ENCODE assay signal across 31 cellular contexts in the genomic region with DNA sequence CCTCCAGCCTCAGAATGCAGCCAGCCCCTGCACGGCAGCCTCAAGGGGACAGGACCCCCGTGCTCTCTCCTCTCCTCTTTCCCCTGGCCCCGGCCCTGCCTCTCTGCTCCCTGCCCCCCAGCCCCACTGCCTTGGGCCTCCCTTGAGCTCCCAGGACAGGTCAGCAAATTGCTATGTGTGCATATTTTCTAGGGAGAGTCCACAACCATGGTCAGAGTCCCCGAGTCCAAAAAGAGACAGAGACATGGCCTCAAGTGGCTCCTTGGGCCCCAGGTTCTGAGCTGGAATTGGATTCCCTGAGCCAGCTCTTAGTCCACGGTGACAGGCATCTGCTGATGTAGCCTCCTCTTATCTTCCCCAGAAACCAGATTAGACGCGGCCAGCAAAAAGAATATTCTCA. TPM values are rescaled to one million over a fixed set of nuclear protein-coding genes. Genes with fewer than 3 reads are reported as not detected.
"Had no signal": no experiment of that assay in that cellular context is flagged by ENCODE, and none has a peak within 500 bp of the region (broad histone marks: within the 10 kb centered on the region; RNA-seq: fewer than 3 reads in every experiment).

No MANE protein-coding gene starts in this region.

- H3K9ac ChIP-seq: SK-N-SH had no signal

- H3K27me3 Mint-ChIP-seq: activated CD4-positive, alpha-beta T cell treated with anti-CD3 and anti-CD28 coated beads, Interleukin-2, amount 10 ng/mL, durations not matched to agents 7 days and 5 days; activated naive CD8-positive, alpha-beta T cell treated with anti-CD3 and anti-CD28 coated beads, Interleukin-2, amount 10 ng/mL, durations not matched to agents 7 days and 5 days had no signal

- DNase-seq: activated CD4-positive, alpha-beta memory T cell treated with anti-CD3 and anti-CD28 coated beads for 36 hours; activated CD4-positive, alpha-beta T cell treated with anti-CD3 and anti-CD28 coated beads, Interleukin-2, amount 10 ng/mL, durations not matched to agents 7 days and 5 days; activated CD4-positive, CD25-positive, alpha-beta regulatory T cell; activated CD8-positive, alpha-beta memory T cell treated with anti-CD3 and anti-CD28 coated beads for 24 hours; activated naive CD4-positive, alpha-beta T cell treated with anti-CD3 and anti-CD28 coated beads, Interleukin-2, amount 50 U/mL, for 16 hours; activated naive CD8-positive, alpha-beta T cell treated with anti-CD3 and anti-CD28 coated beads, Interleukin-2, amount 10 ng/mL, durations not matched to agents 7 days and 5 days; activated T-cell treated with anti-CD3 and anti-CD28 coated beads, Interleukin-2, amount 50 U/mL, for 4 hours; aorta; central memory CD4-positive, alpha-beta T cell; NCI-H1048; NCI-H146; NCI-H187 treated with DMSO at 0.1 percent for 48 hours; NCI-H2171; NCI-H2227 treated with DMSO at 0.1 percent for 48 hours; NCI-H446 treated with DMSO at 0.1 percent for 48 hours; NCI-H524 treated with DMSO at 0.1 percent for 48 hours; NCI-H748 treated with DMSO at 0.1 percent for 48 hours; OCI-M1; Right ventricle myocardium superior; RPMI8226; SJCRH30; SK-N-SH; T-helper 1 cell had no signal

- H3K9me3 Mint-ChIP-seq: activated CD4-positive, alpha-beta memory T cell treated with anti-CD3 and anti-CD28 coated beads for 36 hours; activated CD4-positive, alpha-beta T cell treated with anti-CD3 and anti-CD28 coated beads, Interleukin-2, amount 10 ng/mL, durations not matched to agents 7 days and 5 days; activated naive CD8-positive, alpha-beta T cell treated with anti-CD3 and anti-CD28 coated beads, Interleukin-2, amount 10 ng/mL, durations not matched to agents 7 days and 5 days; activated T-cell treated with anti-CD3 and anti-CD28 coated beads, Interleukin-2, amount 50 U/mL, for 4 hours had no signal

- H3K36me3 Mint-ChIP-seq: activated CD4-positive, alpha-beta memory T cell treated with anti-CD3 and anti-CD28 coated beads for 36 hours; activated naive CD8-positive, alpha-beta T cell treated with anti-CD3 and anti-CD28 coated beads, Interleukin-2, amount 10 ng/mL, durations not matched to agents 7 days and 5 days had no signal

- H3K4me3 ChIP-seq: adrenal gland, breast epithelium, SJCRH30 had no signal

- H3K9me3 ChIP-seq: adrenal gland, breast epithelium, SJCRH30, SK-N-SH had no signal

- H3K36me3 ChIP-seq: adrenal gland, breast epithelium, SJCRH30 had no signal

- H3K4me3 Mint-ChIP-seq: activated CD4-positive, alpha-beta memory T cell treated with anti-CD3 and anti-CD28 coated beads for 36 hours; activated CD4-positive, alpha-beta T cell treated with anti-CD3 and anti-CD28 coated beads, Interleukin-2, amount 10 ng/mL, durations not matched to agents 7 days and 5 days; activated naive CD8-positive, alpha-beta T cell treated with anti-CD3 and anti-CD28 coated beads, Interleukin-2, amount 10 ng/mL, durations not matched to agents 7 days and 5 days; activated T-cell treated with anti-CD3 and anti-CD28 coated beads, Interleukin-2, amount 50 U/mL, for 4 hours had no signal

- H3K4me1 ChIP-seq: breast epithelium, SJCRH30 had no signal

- ATAC-seq: activated T-cell treated with anti-CD3 and anti-CD28 coated beads, Interleukin-2, amount 50 U/mL, for 4 hours; Panc1 had no signal

- H3K27ac Mint-ChIP-seq: activated CD4-positive, alpha-beta memory T cell treated with anti-CD3 and anti-CD28 coated beads for 36 hours; activated CD4-positive, alpha-beta T cell treated with anti-CD3 and anti-CD28 coated beads, Interleukin-2, amount 10 ng/mL, durations not matched to agents 7 days and 5 days; activated naive CD8-positive, alpha-beta T cell treated with anti-CD3 and anti-CD28 coated beads, Interleukin-2, amount 10 ng/mL, durations not matched to agents 7 days and 5 days had no signal

- H3K4me2 ChIP-seq: SK-N-SH had no signal

- H3K27me3 ChIP-seq: adrenal gland had no signal

- H3K27ac ChIP-seq: adrenal gland, breast epithelium, SJCRH30, VCaP had no signal

- H3K4me1 Mint-ChIP-seq: activated CD4-positive, alpha-beta T cell treated with anti-CD3 and anti-CD28 coated beads, Interleukin-2, amount 10 ng/mL, durations not matched to agents 7 days and 5 days; activated naive CD8-positive, alpha-beta T cell treated with anti-CD3 and anti-CD28 coated beads, Interleukin-2, amount 10 ng/mL, durations not matched to agents 7 days and 5 days had no signal

RNA-seq across cellular contexts. Expression of a gene that starts 16.6 kb away (rescaled TPM):
- total RNA-seq: activated CD4-positive, alpha-beta T cell treated with anti-CD3 and anti-CD28 coated beads, Interleukin-2, amount 10 ng/mL, durations not matched to agents 7 days and 5 days; activated T-cell treated with anti-CD3 and anti-CD28 coated beads, Interleukin-2, amount 50 U/mL, for 4 hours; adrenal gland; aorta; breast epithelium; chondrocyte; LHCN-M2; M059J; Right ventricle myocardium superior; SJCRH30; T-helper 2 cell treated with Interferon-gamma antibody and Interleukin-4, amounts not matched to agents 100 ng/mL and 5 ng/mL, for 36 hours had no signal
- polyA plus RNA-seq: adrenal gland, SK-N-SH had no signal
